8 cellular contexts compared by ENCODE assay signal in genomic region chr3:193572426-193572908, GRCh38. TPM values are rescaled to one million over a fixed set of nuclear protein-coding genes. Genes with fewer than 3 reads are reported as not detected.
DNase-seq lines count a peak whose midpoint lies in the region; ATAC-seq and TF ChIP-seq lines count a peak whose summit lies in the region.

No MANE protein-coding gene starts in this region.

- no peak overlapping the region for H3K27ac Mint-ChIP-seq in activated naive CD4-positive, alpha-beta T cell treated with anti-CD3 and anti-CD28 coated beads, Interleukin-2, amount 50 U/mL, for 72 hours

- DNase-seq in NCI-H1048 (lab: John Stamatoyannopoulos, UW) (peak; percentile 23), SHP77 treated with DMSO at 0.1 percent for 48 hours (lab: John Stamatoyannopoulos, UW) (peak; percentile 6), cardiac muscle cell (ENCODE audit: low read depth in 1 of 2, low spot score in 1 of 2) (peak; percentile 79 to 82), retina (peak; percentile 63)
- DNase-seq in activated naive CD4-positive, alpha-beta T cell treated with anti-CD3 and anti-CD28 coated beads, Interleukin-2, amount 50 U/mL, for 72 hours (ENCODE audit: low spot score in 2 of 2), result peak in 1 of 2 donors; percentile 49

- H3K27me3 ChIP-seq in cardiac muscle cell, result peaks cover 6% of the 10 kb centered on the region

- peak; percentile 74 for ATAC-seq in HG02571 (IDR thresholded peaks at IDR 0.05; ENCODE audit: unreplicated experiment)
- ATAC-seq in activated naive CD4-positive, alpha-beta T cell treated with anti-CD3 and anti-CD28 coated beads, Interleukin-2, amount 50 U/mL, for 72 hours, result peak; percentile 48 to 73
- ATAC-seq in HG03457 (IDR thresholded peaks at IDR 0.05; ENCODE audit: unreplicated experiment), result no peak

- no peaks in the 10 kb centered on the region for H3K36me3 Mint-ChIP-seq in activated naive CD4-positive, alpha-beta T cell treated with anti-CD3 and anti-CD28 coated beads, Interleukin-2, amount 50 U/mL, for 72 hours

- no peak overlapping the region for H3K4me3 ChIP-seq in cardiac muscle cell

- no peaks in the 10 kb centered on the region for H3K9me3 ChIP-seq in cardiac muscle cell (ENCODE audit: low read depth)

- H3K27ac ChIP-seq in cardiac muscle cell, result no peak overlapping the region

- H3K4me1 ChIP-seq in cardiac muscle cell (ENCODE audit: low read depth), result no peaks in the 10 kb centered on the region

- TF ChIP-seq CTCF in GM12801 (IDR thresholded peaks at IDR 0.05; ENCODE audit: extremely low read depth, insufficient read length) (peak; percentile 56), cardiac muscle cell (IDR thresholded peaks at IDR 0.05; ENCODE audit: low read depth, low read length) (peak; percentile 81)

- H3K9me3 Mint-ChIP-seq in activated naive CD4-positive, alpha-beta T cell treated with anti-CD3 and anti-CD28 coated beads, Interleukin-2, amount 50 U/mL, for 72 hours, result no peaks in the 10 kb centered on the region

- no peaks in the 10 kb centered on the region for H3K36me3 ChIP-seq in cardiac muscle cell

RNA-seq across cellular contexts. Expression of gene ATP13A4, which starts 17.8 kb away (rescaled TPM):
- total RNA-seq in activated naive CD4-positive, alpha-beta T cell treated with anti-CD3 and anti-CD28 coated beads, Interleukin-2, amount 50 U/mL, for 72 hours, result 1 to 10 TPM; 4.4 to 6.1 TPM
- 0.53 and 3.0 TPM in 2 replicates for total RNA-seq in cardiac muscle cell
- 1.0 TPM in 1 of 2 replicates, not detected in the other for polyA plus RNA-seq in cardiac muscle cell

RNA-seq across cellular contexts. Expression of gene OPA1, which starts 20.5 kb away (rescaled TPM):
- 100 to 1,000 TPM in 1 of 2 donors, 10 to 100 TPM in 1; 100.0 to 205 TPM for total RNA-seq in activated naive CD4-positive, alpha-beta T cell treated with anti-CD3 and anti-CD28 coated beads, Interleukin-2, amount 50 U/mL, for 72 hours
- total RNA-seq in cardiac muscle cell, result 52.0 and 54.4 TPM in 2 replicates
- polyA plus RNA-seq in cardiac muscle cell, result 26.6 and 39.0 TPM in 2 replicates
